Comparison of ENCODE assay signal across 8 cellular contexts in genomic region chr1:44652445-44653106, GRCh38. TPM values are rescaled to one million over a fixed set of nuclear protein-coding genes. Genes with fewer than 3 reads are reported as not detected.
DNase-seq lines count a peak whose midpoint lies in the region; TF ChIP-seq lines count a peak whose summit lies in the region.

No MANE protein-coding gene starts in this region.

- H3K27ac ChIP-seq in Peyer's patch (peak overlapping the region in 1 of 4 donors; percentile 32), neutrophil (peak overlapping the region; percentile 31), testis (no peak overlapping the region)

- in situ Hi-C loops in GM13976 (cut with MboI; ENCODE audit: low sequenced_read_pairs, unreplicated experiment): no loop called here

- TF ChIP-seq RAD21 in Ishikawa (IDR thresholded peaks at IDR 0.05; ENCODE audit: low read depth): peak; percentile 91

- TF ChIP-seq CTCF in GM13976 (IDR thresholded peaks at IDR 0.05; ENCODE audit: borderline replicate concordance, control extremely low read depth, extremely low read depth, insufficient read depth, missing control alignments): peak; percentile 100
- TF ChIP-seq CTCF in Peyer's patch (IDR thresholded peaks at IDR 0.05): peak; percentile 85 to 96 (median 96)
- peak; percentile 96 for TF ChIP-seq CTCF in fibroblast of pulmonary artery (IDR thresholded peaks at IDR 0.05; ENCODE audit: low read length, missing control alignments)
- TF ChIP-seq CTCF in neutrophil (IDR thresholded peaks at IDR 0.05): peak; percentile 93
- peak; percentile 81 to 92 (median 89) for TF ChIP-seq CTCF in testis (IDR thresholded peaks at IDR 0.05)

- no peak for TF ChIP-seq EP300 in Ishikawa (IDR thresholded peaks at IDR 0.05; ENCODE audit: borderline replicate concordance)

- H3K36me3 ChIP-seq in Peyer's patch (peaks cover 0 to 44% (median 0%) of the 10 kb centered on the region in 3 donors), neutrophil (peaks cover 42% of the 10 kb centered on the region), testis (ENCODE audit: low read depth, missing control alignments) (no peaks in the 10 kb centered on the region)

- intact Hi-C loops in testis (cut with DNase I; ENCODE audit: low total_unique reads): no loop called here

- no peaks in the 10 kb centered on the region for H3K27me3 ChIP-seq in Peyer's patch
- H3K27me3 ChIP-seq in neutrophil: no peaks in the 10 kb centered on the region
- H3K27me3 ChIP-seq in testis: no peaks in the 10 kb centered on the region

- no peak for TF ChIP-seq POLR2A in Peyer's patch (IDR thresholded peaks at IDR 0.05)
- TF ChIP-seq POLR2A in testis (IDR thresholded peaks at IDR 0.05): no peak

- H3K9me3 ChIP-seq in Peyer's patch (no peaks in the 10 kb centered on the region), neutrophil (no peaks in the 10 kb centered on the region), testis (no peaks in the 10 kb centered on the region)

- WGBS in testis, 2 donors: 54 to 61% methylated on average over 7 of the region's 7 CpGs

- H3K4me3 ChIP-seq in Peyer's patch: no peak overlapping the region
- H3K4me3 ChIP-seq in fibroblast of pulmonary artery (replicated peaks; ENCODE audit: low read depth, low read length): no peak overlapping the region
- no peak overlapping the region for H3K4me3 ChIP-seq in neutrophil (ENCODE audit: low read depth in 1 of 2, low read length in 1 of 2)
- H3K4me3 ChIP-seq in testis: no peak overlapping the region

- DNase-seq in A172 (ENCODE audit: low spot score) (peak; percentile 36), GM13976 (ENCODE audit: low spot score) (peak; percentile 87), Peyer's patch (peak; percentile 79 to 93 (median 85)), fibroblast of pulmonary artery (ENCODE audit: low read depth) (peak; percentile 71), testis (peak; percentile 87)
- DNase-seq in activated T-helper 1 cell treated with anti-CD3 and anti-CD28 coated beads, Interleukin-2, amount 50 U/mL, for 16 hours (ENCODE audit: low read depth in 1 of 2, low spot score in 1 of 2): peak; percentile 59 to 62

- H3K4me1 ChIP-seq in Peyer's patch (peaks cover 0 to 46% (median 4%) of the 10 kb centered on the region in 4 donors), neutrophil (ENCODE audit: control insufficient read depth in 1 of 2, insufficient read depth in 1 of 2, low read depth in 1 of 2, low read length in 1 of 2) (no peaks in the 10 kb centered on the region), testis (no peaks in the 10 kb centered on the region)

TF ChIP-seq in Ishikawa, 13 proteins besides CTCF, POLR2A, EP300 and RAD21:
- TF ChIP-seq CREB1 (IDR thresholded peaks at IDR 0.05; ENCODE audit: low read depth) (no peak), TEAD4 (IDR thresholded peaks at IDR 0.05) (peak; percentile 67), FOXM1 (IDR thresholded peaks at IDR 0.05; ENCODE audit: borderline replicate concordance, low read depth) (no peak), REST (IDR thresholded peaks at IDR 0.05; ENCODE audit: low read depth) (no peak), YY1 (IDR thresholded peaks at IDR 0.05; ENCODE audit: low read depth) (peak; percentile 71; the same call in 1 of the 2 replicates), ZBTB7A (IDR thresholded peaks at IDR 0.05; ENCODE audit: low read depth) (no peak), TAF1 (IDR thresholded peaks at IDR 0.05; ENCODE audit: low read depth) (no peak), MAX (IDR thresholded peaks at IDR 0.05) (no peak; the same call in 1 of the 2 replicates), TCF12 (IDR thresholded peaks at IDR 0.05; ENCODE audit: low read depth) (no peak), USF1 (IDR thresholded peaks at IDR 0.05) (no peak), NFIC (IDR thresholded peaks at IDR 0.05) (no peak), EGR1 (IDR thresholded peaks at IDR 0.05) (no peak)
TF ChIP-seq in Ishikawa: peak in this region for 2.

RNA-seq across cellular contexts. Expression of gene TMEM53, which starts 21.7 kb away (rescaled TPM):
- total RNA-seq in A172 (2014; rRNA removed; shearing (Covaris generic)): 3.7 and 4.6 TPM in 2 replicates
- total RNA-seq in Peyer's patch (10 to 100 TPM in 3 of 4 donors, not detected in 1; 23.1 to 30.8 (median 26.5) TPM), testis (10 to 100 TPM; 15.6 to 18.9 TPM)
- 40.2 TPM for polyA plus RNA-seq in testis (ENCODE audit: insufficient read depth, low read depth, low replicate concordance)

RNA-seq across cellular contexts. Expression of gene ARMH1, which starts 21.9 kb away (rescaled TPM):
- not detected in 2 replicates for total RNA-seq in A172 (2014; rRNA removed; shearing (Covaris generic))
- 1 to 10 TPM; 3.7 to 7.7 (median 4.8) TPM for total RNA-seq in Peyer's patch
- total RNA-seq in testis: 10 to 100 TPM; 17.4 to 29.7 TPM
- 42.9 TPM for polyA plus RNA-seq in testis (ENCODE audit: insufficient read depth, low read depth, low replicate concordance)

Comparison
In these comparisons a context has a peak if more than half of its experiments do, and no peak if none do; other contexts are left out.
1. DNase-seq: peak in every context shown above with its lines; median percentile 87 in GM13976; 87 in testis; 85 in Peyer's patch; 71 in fibroblast of pulmonary artery; 60 in activated T-helper 1 cell treated with anti-CD3 and anti-CD28 coated beads, Interleukin-2, amount 50 U/mL, for 16 hours; 36 in A172.